34 cellular contexts compared by ENCODE assay signal in the genomic region with DNA sequence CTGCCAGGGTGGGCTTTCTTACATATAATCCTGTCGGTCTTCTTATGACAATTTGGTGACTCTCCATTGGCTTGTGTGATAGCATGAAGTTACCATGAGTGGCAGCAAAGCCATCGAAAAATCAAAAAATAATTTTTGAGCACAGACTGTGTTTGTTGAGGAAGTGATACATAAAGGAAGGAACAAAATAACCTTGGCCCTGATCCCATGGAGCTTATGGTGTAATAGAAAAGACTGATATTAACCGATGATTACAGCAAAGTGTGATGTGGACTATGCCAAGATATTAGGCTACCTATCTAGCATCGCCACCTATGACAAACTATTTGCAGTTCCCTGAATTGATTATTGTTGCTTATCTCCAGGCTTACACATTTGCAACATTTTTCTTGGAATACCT.
"Had no signal": no experiment of that assay in that cellular context is flagged by ENCODE, and none has a peak within 500 bp of the region (broad histone marks: within the 10 kb centered on the region; RNA-seq: fewer than 3 reads in every experiment).

No MANE protein-coding gene starts in this region.

- H3K4me2 ChIP-seq: KMS-11 had no signal

- H3K9me3 ChIP-seq: MG63 had no signal

- H3K27ac ChIP-seq: KMS-11 had no signal

- H3K9ac ChIP-seq: KMS-11 had no signal

- H3K27me3 ChIP-seq: MG63 had no signal

- H3K4me3 ChIP-seq: MG63 had no signal

- DNase-seq: Karpas-422, Kasumi-1, MG63, MM.1S, NCI-H1048, NCI-H1092, NCI-H1092 treated with DMSO at 0.1 percent for 48 hours, NCI-H1105, NCI-H1105 treated with DMSO at 0.1 percent for 48 hours, NCI-H1417, NCI-H1417 treated with DMSO at 0.1 percent for 48 hours, NCI-H1436, NCI-H1436 treated with DMSO at 0.1 percent for 48 hours, NCI-H146, NCI-H1694, NCI-H1694 treated with DMSO at 0.1 percent for 48 hours, NCI-H187, NCI-H187 treated with DMSO at 0.1 percent for 48 hours, NCI-H1930, NCI-H2029, NCI-H2029 treated with DMSO at 0.1 percent for 48 hours, NCI-H2081, NCI-H2081 treated with DMSO at 0.1 percent for 48 hours, NCI-H2107, NCI-H2171, NCI-H2171 treated with DMSO at 0.1 percent for 48 hours, NCI-H2227 treated with DMSO at 0.1 percent for 48 hours, NCI-H226, NCI-H345, NCI-H446, NCI-H446 treated with DMSO at 0.1 percent for 48 hours, NCI-H510A, NCI-H510A treated with DMSO at 0.1 percent for 48 hours had no signal

- H3K36me3 ChIP-seq: MG63 had no signal
